Comparison of ENCODE assay signal across 16 cellular contexts in genomic region chr10:8967004-8967530, GRCh38.
DNase-seq lines count a peak whose midpoint lies in the region; ATAC-seq and TF ChIP-seq lines count a peak whose summit lies in the region.
"Had no signal": no experiment of that assay in that cellular context is flagged by ENCODE, and none has a peak within 500 bp of the region (broad histone marks: within the 10 kb centered on the region; RNA-seq: fewer than 3 reads in every experiment).

No MANE protein-coding gene starts in this region.

- peak; percentile 41 to 65 for ATAC-seq in activated CD4-positive, CD25-positive, alpha-beta regulatory T cell treated with anti-CD3 and anti-CD28 coated beads, Interleukin-2, amount 50 U/mL, for 24 hours
- ATAC-seq in foreskin keratinocyte (peak; percentile 64), right cardiac atrium (no peak), gastroesophageal sphincter (no peak)
- ATAC-seq: PC-3 had no signal

- H3K4me3 ChIP-seq in right cardiac atrium (ENCODE audit: low read length) (no peak overlapping the region), gastroesophageal sphincter (no peak overlapping the region)
- H3K4me3 ChIP-seq: BLaER1 had no signal

- TF ChIP-seq POLR2A in gastroesophageal sphincter (IDR thresholded peaks at IDR 0.05), result no peak

- intact Hi-C loops in right cardiac atrium (cut with DNase I), result no loop called here

- no peaks in the 10 kb centered on the region for H3K27me3 ChIP-seq in foreskin keratinocyte
- H3K27me3 ChIP-seq in right cardiac atrium (ENCODE audit: control insufficient read depth, insufficient read depth), result no peaks in the 10 kb centered on the region
- H3K27me3 ChIP-seq in gastroesophageal sphincter, result no peaks in the 10 kb centered on the region
- H3K27me3 ChIP-seq: BLaER1 had no signal

- peaks cover 26% of the 10 kb centered on the region for H3K4me1 ChIP-seq in foreskin keratinocyte
- H3K4me1 ChIP-seq in right cardiac atrium (ENCODE audit: control insufficient read depth, insufficient read depth, low read length), result no peaks in the 10 kb centered on the region
- H3K4me1 ChIP-seq in gastroesophageal sphincter, result no peaks in the 10 kb centered on the region
- H3K4me1 ChIP-seq: BLaER1 had no signal

- no peak for TF ChIP-seq EP300 in gastroesophageal sphincter (IDR thresholded peaks at IDR 0.05)

- no peak for TF ChIP-seq CTCF in foreskin keratinocyte (conservative IDR thresholded peaks at IDR 0.05)
- TF ChIP-seq CTCF in gastroesophageal sphincter (IDR thresholded peaks at IDR 0.05), result no peak

- H3K27ac ChIP-seq in foreskin keratinocyte, result no peak overlapping the region
- H3K27ac ChIP-seq in right cardiac atrium (ENCODE audit: low read length), result no peak overlapping the region
- H3K27ac ChIP-seq in gastroesophageal sphincter, result no peak overlapping the region
- H3K27ac ChIP-seq: BLaER1, HL-60 had no signal

- H3K36me3 ChIP-seq in gastroesophageal sphincter, result no peaks in the 10 kb centered on the region
- H3K36me3 ChIP-seq: BLaER1 had no signal

- H3K9me3 ChIP-seq in right cardiac atrium (ENCODE audit: control insufficient read depth, low read length) (no peaks in the 10 kb centered on the region), gastroesophageal sphincter (no peaks in the 10 kb centered on the region)
- H3K9me3 ChIP-seq: BLaER1 had no signal

- 83% methylated on average over 3 of the region's 3 CpGs for WGBS in right cardiac atrium
- WGBS in gastroesophageal sphincter (ENCODE audit: low coverage in 1 of 2), 2 donors, result 77 to 83% methylated on average over 3 of the region's 3 CpGs

- DNase-seq in activated CD4-positive, CD25-positive, alpha-beta regulatory T cell (lab: John Stamatoyannopoulos, UW), result no peak
- DNase-seq in Daoy (ENCODE audit: low read depth) (peak; percentile 3), amniotic epithelial cell (ENCODE audit: low read depth) (peak; percentile 2), foreskin keratinocyte (peak; percentile 34 to 69), SKM-1 (lab: John Stamatoyannopoulos, UW; ENCODE audit: unreplicated experiment) (no peak), right cardiac atrium (no peak)
- DNase-seq: 8988T, DMS 273 treated with DMSO at 0.1 percent for 48 hours, GOT3, NCI-H1092, NCI-H69, PC-3 had no signal

Comparison
In these comparisons a context has a peak if more than half of its experiments do, and no peak if none do; other contexts are left out.
1. ATAC-seq: peak in activated CD4-positive, CD25-positive, alpha-beta regulatory T cell treated with anti-CD3 and anti-CD28 coated beads, Interleukin-2, amount 50 U/mL, for 24 hours (2 of 2) and foreskin keratinocyte (single experiment); none in right cardiac atrium (0 of 2) and gastroesophageal sphincter (single experiment).
2. DNase-seq: peak in Daoy (single experiment), amniotic epithelial cell (single experiment) and foreskin keratinocyte (2 of 2); none in activated CD4-positive, CD25-positive, alpha-beta regulatory T cell (0 of 4), SKM-1 (single experiment) and right cardiac atrium (0 of 3).